In genomic region chr11:66333896-66334604, GRCh38 we compare ENCODE assay signal across 15 cellular contexts. TPM values are rescaled to one million over a fixed set of nuclear protein-coding genes. Genes with fewer than 3 reads are reported as not detected.
DNase-seq lines count a peak whose midpoint lies in the region; ATAC-seq and TF ChIP-seq lines count a peak whose summit lies in the region.
"Had no signal": no experiment of that assay in that cellular context is flagged by ENCODE, and none has a peak within 500 bp of the region (broad histone marks: within the 10 kb centered on the region; RNA-seq: fewer than 3 reads in every experiment).

No MANE protein-coding gene starts in this region.

- no peak overlapping the region for H3K27ac Mint-ChIP-seq in nephron progenitor cell

- no peak overlapping the region for H2AFZ ChIP-seq in HCT116 (ENCODE audit: low read depth, low read length, poor library complexity, severe bottlenecking)

- TF ChIP-seq RAD21 in HCT116 (IDR thresholded peaks at IDR 0.05; ENCODE audit: low read depth) = no peak

- POLR2A ChIA-PET in HCT116 (lab: Charles Lee) = interaction anchor here (2.3 kb wide), 1 partner anchor 22 kb away, joined by 16 read pairs; no protein-coding TSS in a partner anchor

- H3K27me3 ChIP-seq in BLaER1 (no peaks in the 10 kb centered on the region), HCT116 (ENCODE audit: insufficient read depth, low read length) (no peaks in the 10 kb centered on the region), esophagus muscularis mucosa (no peaks in the 10 kb centered on the region)
- H3K27me3 ChIP-seq: transverse colon had no signal

- H3K27ac ChIP-seq in BLaER1 (peak overlapping the region; percentile 77), HCT116 (ENCODE audit: low read depth, low read length) (peak overlapping the region; percentile 89; the same call in 1 of the 2 replicates), esophagus muscularis mucosa (replicated peaks in 1 of 4) (no peak overlapping the region)
- H3K27ac ChIP-seq: transverse colon, VCaP had no signal

- CTCF ChIA-PET in HCT116 (lab: Charles Lee) = interaction anchor here (0.7 to 2.6 kb wide), 2 partner anchors 21 to 22 kb away, joined by 3 to 19 read pairs; no protein-coding TSS in a partner anchor

- H3K4me3 Mint-ChIP-seq in nephron progenitor cell = peak overlapping the region; percentile 56

- no peaks in the 10 kb centered on the region for H3K27me3 Mint-ChIP-seq in nephron progenitor cell (ENCODE audit: low read depth, poor library complexity)
- H3K27me3 Mint-ChIP-seq: naive thymus-derived CD8-positive, alpha-beta T cell had no signal

- H3K36me3 Mint-ChIP-seq in nephron progenitor cell (ENCODE audit: low read depth) = no peaks in the 10 kb centered on the region

- H3K4me3 ChIP-seq in BLaER1 = peak overlapping the region; percentile 62
- H3K4me3 ChIP-seq in HCT116 (replicated peaks in 1 of 2; ENCODE audit: low read depth in 1 of 2, low read length in 2 of 2) = no peak overlapping the region
- peak overlapping the region; percentile 65 for H3K4me3 ChIP-seq in choroid plexus epithelial cell (ENCODE audit: low read depth, low read length)
- no peak overlapping the region for H3K4me3 ChIP-seq in esophagus muscularis mucosa
- H3K4me3 ChIP-seq: transverse colon had no signal

- intact Hi-C loops in HCT116 (cut with micrococcal nuclease) = no loop called here
- intact Hi-C loops in esophagus muscularis mucosa (cut with DNase I) = no loop called here

- peaks cover 19% of the 10 kb centered on the region for H3K36me3 ChIP-seq in BLaER1
- H3K36me3 ChIP-seq in HCT116 (ENCODE audit: control insufficient read depth in 1 of 2, insufficient read depth in 2 of 2, low read length in 2 of 2) = peaks cover 3 to 16% of the 10 kb centered on the region in 2 experiments; a peak in 3 of 4 replicates
- H3K36me3 ChIP-seq in esophagus muscularis mucosa = peaks cover 4 to 51% (median 47%) of the 10 kb centered on the region in 4 donors
- H3K36me3 ChIP-seq: transverse colon had no signal

- TF ChIP-seq EP300 in esophagus muscularis mucosa (IDR thresholded peaks at IDR 0.05) = no peak

- H3K4me1 ChIP-seq in BLaER1 = peaks cover 92% of the 10 kb centered on the region
- H3K4me1 ChIP-seq in HCT116 (ENCODE audit: control insufficient read depth in 1 of 2, insufficient read depth in 2 of 2, low read length in 2 of 2) = peaks cover 16 to 44% of the 10 kb centered on the region in 2 experiments
- peaks cover 22 to 32% (median 30%) of the 10 kb centered on the region in 4 donors for H3K4me1 ChIP-seq in esophagus muscularis mucosa

- H3K9me3 ChIP-seq in BLaER1 = no peaks in the 10 kb centered on the region
- H3K9me3 ChIP-seq in HCT116 (ENCODE audit: control insufficient read depth in 1 of 2, insufficient read depth in 1 of 2, low read depth in 1 of 2, low read length in 2 of 2) = no peaks in the 10 kb centered on the region
- H3K9me3 ChIP-seq in esophagus muscularis mucosa = no peaks in the 10 kb centered on the region
- H3K9me3 ChIP-seq: transverse colon had no signal

- H4K20me1 ChIP-seq in BLaER1 = no peaks in the 10 kb centered on the region
- no peaks in the 10 kb centered on the region for H4K20me1 ChIP-seq in HCT116 (ENCODE audit: insufficient read depth)

- TF ChIP-seq CTCF in HCT116 (IDR thresholded peaks at IDR 0.05 in 2 of 3, conservative IDR thresholded peaks at IDR 0.05 in 1 of 3; ENCODE audit: borderline replicate concordance in 1 of 3, insufficient read depth in 1 of 3, low read depth in 2 of 3, low read length in 2 of 3) = no peak
- TF ChIP-seq CTCF in choroid plexus epithelial cell (conservative IDR thresholded peaks at IDR 0.05; ENCODE audit: low read depth, low read length) = no peak
- TF ChIP-seq CTCF in nephron progenitor cell (IDR thresholded peaks at IDR 0.05) = no peak
- no peak for TF ChIP-seq CTCF in esophagus muscularis mucosa (IDR thresholded peaks at IDR 0.05)

- DNase-seq in HCT116 (ENCODE audit: low read depth, low spot score) (no peak), choroid plexus epithelial cell (ENCODE audit: low read depth) (no peak), nephron progenitor cell (no peak), esophagus muscularis mucosa (ENCODE audit: extremely low spot score) (no peak), NCI-H524 treated with DMSO at 0.1 percent for 48 hours (lab: John Stamatoyannopoulos, UW) (no peak), midbrain (lab: John Stamatoyannopoulos, UW) (no peak)
- DNase-seq: activated gamma-delta T cell treated with Interleukin-2 at 50 U/mL for 16 hours; GF-D8; left cardiac atrium; NCI-H2107; stimulated activated CD4-positive, alpha-beta T cell treated with anti-CD3 and anti-CD28 coated beads, Interleukin-4, amount 100 ng/mL, for 24 hours; transverse colon had no signal

- H3K79me2 ChIP-seq in HCT116 (ENCODE audit: insufficient read depth, low read length) = peaks cover 16% of the 10 kb centered on the region; the same call in 1 of the 2 replicates

- no peaks in the 10 kb centered on the region for H3K9me3 Mint-ChIP-seq in nephron progenitor cell
- H3K9me3 Mint-ChIP-seq: naive thymus-derived CD8-positive, alpha-beta T cell had no signal

- no peak for TF ChIP-seq POLR2A in HCT116 (IDR thresholded peaks at IDR 0.05; ENCODE audit: borderline replicate concordance, extremely low read depth, insufficient read depth, insufficient read length)
- TF ChIP-seq POLR2A in esophagus muscularis mucosa (IDR thresholded peaks at IDR 0.05; ENCODE audit: low read depth) = no peak

- peak overlapping the region; percentile 97 for H3K4me2 ChIP-seq in BLaER1
- H3K4me2 ChIP-seq in HCT116 (ENCODE audit: low read length) = no peak overlapping the region

- RAD21 ChIA-PET in HCT116 (lab: Charles Lee; ENCODE audit: low non-redundant PET in 1 of 2, low total read pairs in 2 of 2, uncharacterized antibody in 2 of 2, unreplicated experiment in 2 of 2) = no interaction called here

- 87% methylated on average over 26 of the region's 29 CpGs for WGBS in esophagus muscularis mucosa

- no TSS peak for BruUV-seq in HCT116 (replicated peaks; lab: Mats Ljungman, UMichigan)

- peaks cover 35% of the 10 kb centered on the region for H3K4me1 Mint-ChIP-seq in nephron progenitor cell

- H3K9ac ChIP-seq in BLaER1 (peak overlapping the region; percentile 60; the same call in 1 of the 2 replicates), HCT116 (ENCODE audit: low read length) (no peak overlapping the region)

- ATAC-seq in HCT116 = no peak
- ATAC-seq: left cardiac atrium; naive thymus-derived CD8-positive, alpha-beta T cell had no signal

- no peaks in the 10 kb centered on the region for H3K9me2 ChIP-seq in HCT116 (ENCODE audit: insufficient read depth)

TF ChIP-seq in HCT116, 20 proteins besides CTCF, POLR2A, EP300 and RAD21:
- TF ChIP-seq ZNF274 (IDR thresholded peaks at IDR 0.05; ENCODE audit: low read depth, low read length) = no peak
- no peak for TF ChIP-seq TCF7L2 (IDR thresholded peaks at IDR 0.05; ENCODE audit: borderline replicate concordance, extremely low read depth, insufficient read depth, insufficient read length)
- TF ChIP-seq EZH2phosphoT487 (IDR thresholded peaks at IDR 0.05; ENCODE audit: borderline replicate concordance) = no peak
- no peak for TF ChIP-seq CEBPB (IDR thresholded peaks at IDR 0.05; ENCODE audit: low read depth)
- TF ChIP-seq FOSL1 (IDR thresholded peaks at IDR 0.05; ENCODE audit: low read depth) = no peak
- TF ChIP-seq ZBTB33 (IDR thresholded peaks at IDR 0.05; ENCODE audit: extremely low read depth, insufficient replicate concordance, low read length) = no peak
- no peak for TF ChIP-seq EGR1 (IDR thresholded peaks at IDR 0.05; ENCODE audit: low read depth)
- no peak for TF ChIP-seq ATF3 (IDR thresholded peaks at IDR 0.05)
- no peak for TF ChIP-seq POLR2AphosphoS5 (IDR thresholded peaks at IDR 0.05; ENCODE audit: low read depth, low read length)
- no peak for TF ChIP-seq SRF (IDR thresholded peaks at IDR 0.05; ENCODE audit: low read depth)
- no peak for TF ChIP-seq CBX3 (IDR thresholded peaks at IDR 0.05; ENCODE audit: low read depth)
- no peak for TF ChIP-seq MAX (IDR thresholded peaks at IDR 0.05)

RNA-seq across cellular contexts. Expression of gene RIN1, which starts 2.2 kb away (rescaled TPM):
- total RNA-seq in HCT116 (2021; ENCODE audit: unreplicated experiment) (38.7 TPM), esophagus muscularis mucosa (1 to 10 TPM; 3.1 to 6.6 (median 4.5) TPM)
- polyA plus RNA-seq in HCT116 (2012) = 39.8 and 41.0 TPM in 2 replicates

RNA-seq across cellular contexts. Expression of gene BRMS1, which starts 10.9 kb away (rescaled TPM):
- total RNA-seq in HCT116 (2021; ENCODE audit: unreplicated experiment) (42.1 TPM), esophagus muscularis mucosa (10 to 100 TPM; 22.8 to 35.1 (median 34.1) TPM)
- 32.8 and 37.7 TPM in 2 replicates for polyA plus RNA-seq in HCT116 (2012)

RNA-seq across cellular contexts. Expression of gene B4GAT1, which starts 13.4 kb away (rescaled TPM):
- total RNA-seq in HCT116 (2021; ENCODE audit: unreplicated experiment) (6.7 TPM), esophagus muscularis mucosa (10 to 100 TPM; 32.0 to 71.4 (median 50.0) TPM)
- 4.6 and 6.1 TPM in 2 replicates for polyA plus RNA-seq in HCT116 (2012)

RNA-seq across cellular contexts. Expression of gene CD248, which starts 17.2 kb away (rescaled TPM):
- total RNA-seq in HCT116 (2021; ENCODE audit: unreplicated experiment) (0.32 TPM), esophagus muscularis mucosa (10 to 100 TPM; 23.0 to 83.8 (median 33.0) TPM)
- not detected in 2 replicates for polyA plus RNA-seq in HCT116 (2012)

RNA-seq across cellular contexts. Expression of gene SLC29A2, which starts 37.5 kb away (rescaled TPM):
- total RNA-seq in HCT116 (2021; ENCODE audit: unreplicated experiment) (39.7 TPM), esophagus muscularis mucosa (1 to 10 TPM in 3 of 4 donors, under 1 TPM in 1; 0.50 to 3.6 (median 1.7) TPM)
- 24.1 and 26.8 TPM in 2 replicates for polyA plus RNA-seq in HCT116 (2012)

Comparison
In these comparisons a context has a peak if more than half of its experiments do, and no peak if none do; other contexts are left out.
1. H3K27ac ChIP-seq: peak in BLaER1 (single experiment) and HCT116 (single experiment); none in esophagus muscularis mucosa (0 of 4).
2. H3K4me3 ChIP-seq: peak in BLaER1 (single experiment) and choroid plexus epithelial cell (single experiment); none in HCT116 (0 of 2) and esophagus muscularis mucosa (0 of 4).